Comparison of ENCODE assay signal across 1 cellular context in genomic region chr4:17068396-17068795, GRCh38.
TF ChIP-seq lines count a peak whose summit lies in the region.

No MANE protein-coding gene starts in this region.

TF ChIP-seq in IMR-90, 13 proteins besides CTCF, POLR2A, EP300 and RAD21 (continued from another document):
- TF ChIP-seq MXI1 (IDR thresholded peaks at IDR 0.05; ENCODE audit: borderline replicate concordance, low read depth, low read length) (no peak), SMC3 (IDR thresholded peaks at IDR 0.05; ENCODE audit: low read depth, low read length) (no peak), MAZ (IDR thresholded peaks at IDR 0.05; ENCODE audit: borderline replicate concordance, low read depth, low read length) (no peak), RFX5 (IDR thresholded peaks at IDR 0.05; ENCODE audit: low read depth, low read length) (no peak), MAFK (IDR thresholded peaks at IDR 0.05; ENCODE audit: low read depth, low read length) (no peak), BHLHE40 (IDR thresholded peaks at IDR 0.05; ENCODE audit: low read depth, low read length) (no peak), RCOR1 (IDR thresholded peaks at IDR 0.05; ENCODE audit: insufficient replicate concordance, low read length) (no peak), CEBPB (IDR thresholded peaks at IDR 0.05; ENCODE audit: low read depth, low read length) (no peak), USF2 (IDR thresholded peaks at IDR 0.05; ENCODE audit: low read depth, low read length) (no peak), NFE2L2 (IDR thresholded peaks at IDR 0.05; ENCODE audit: low read depth, low read length) (no peak), FOS (IDR thresholded peaks at IDR 0.05; ENCODE audit: low read depth, low read length) (no peak)
